Comparison of ENCODE assay signal across 17 cellular contexts in genomic region chr16:72270531-72270930, GRCh38.
"Had no signal": no experiment of that assay in that cellular context is flagged by ENCODE, and none has a peak within 500 bp of the region (broad histone marks: within the 10 kb centered on the region; RNA-seq: fewer than 3 reads in every experiment).

No MANE protein-coding gene starts in this region.

- H3K4me3 Mint-ChIP-seq: activated naive CD8-positive, alpha-beta T cell treated with anti-CD3 and anti-CD28 coated beads for 36 hours; effector memory CD8-positive, alpha-beta T cell; mesothelial cell of epicardium; stimulated activated naive CD8-positive, alpha-beta T cell treated with anti-CD3 and anti-CD28 coated beads, Interleukin-15, amount 100 ng/mL, for 72 hours had no signal

- H3K9me3 Mint-ChIP-seq: activated naive CD8-positive, alpha-beta T cell treated with anti-CD3 and anti-CD28 coated beads for 36 hours; effector memory CD8-positive, alpha-beta T cell had no signal

- H3K27ac Mint-ChIP-seq: activated naive CD8-positive, alpha-beta T cell treated with anti-CD3 and anti-CD28 coated beads for 36 hours; effector memory CD8-positive, alpha-beta T cell; mesothelial cell of epicardium; stimulated activated naive CD8-positive, alpha-beta T cell treated with anti-CD3 and anti-CD28 coated beads, Interleukin-15, amount 100 ng/mL, for 72 hours had no signal

- H3K27me3 Mint-ChIP-seq: activated naive CD8-positive, alpha-beta T cell treated with anti-CD3 and anti-CD28 coated beads for 36 hours; effector memory CD8-positive, alpha-beta T cell; stimulated activated naive CD8-positive, alpha-beta T cell treated with anti-CD3 and anti-CD28 coated beads, Interleukin-15, amount 100 ng/mL, for 72 hours had no signal

- DNase-seq: activated CD4-positive, alpha-beta T cell treated with anti-CD3 and anti-CD28 coated beads, Interleukin-2, amount 50 U/mL, for 48 hours; activated gamma-delta T cell treated with Interleukin-2 at 50 U/mL for 16 hours; activated naive CD8-positive, alpha-beta T cell treated with anti-CD3 and anti-CD28 coated beads for 36 hours; amniotic stem cell; effector memory CD8-positive, alpha-beta T cell; esophagus squamous epithelium; foreskin melanocyte; glutamatergic neuron; hypothalamus; occipital lobe; stimulated activated naive CD8-positive, alpha-beta T cell treated with anti-CD3 and anti-CD28 coated beads, Interleukin-15, amount 100 ng/mL, for 72 hours; T-helper 1 cell; T-helper 9 cell; trophoblast cell had no signal

- ATAC-seq: activated CD4-positive, CD25-positive, alpha-beta regulatory T cell treated with anti-CD3 and anti-CD28 coated beads, Interleukin-2, amount 50 U/mL, for 24 hours; effector memory CD8-positive, alpha-beta T cell; left lobe of liver; stimulated activated naive CD8-positive, alpha-beta T cell treated with anti-CD3 and anti-CD28 coated beads, Interleukin-15, amount 100 ng/mL, for 72 hours had no signal

- H3K4me1 Mint-ChIP-seq: activated naive CD8-positive, alpha-beta T cell treated with anti-CD3 and anti-CD28 coated beads for 36 hours; stimulated activated naive CD8-positive, alpha-beta T cell treated with anti-CD3 and anti-CD28 coated beads, Interleukin-15, amount 100 ng/mL, for 72 hours had no signal
